In genomic region chr15:69998541-69999391, GRCh38 we compare ENCODE assay signal across 17 cellular contexts.
"Had no signal": no experiment of that assay in that cellular context is flagged by ENCODE, and none has a peak within 500 bp of the region (broad histone marks: within the 10 kb centered on the region; RNA-seq: fewer than 3 reads in every experiment).

No MANE protein-coding gene starts in this region.

- H3K4me3 Mint-ChIP-seq: activated CD8-positive, alpha-beta T cell treated with anti-CD3 and anti-CD28 coated beads, Interleukin-2, amount 10 ng/mL, durations not matched to agents 7 days and 5 days; activated naive CD4-positive, alpha-beta T cell treated with anti-CD3 and anti-CD28 coated beads, Interleukin-2, amount 50 U/mL, for 24 hours; activated T-helper 1 cell treated with anti-CD3 and anti-CD28 coated beads, Interleukin-12 subunit alpha, Interleukin-12 subunit beta, Interleukin-2, Interleukin-4 antibody, amounts not matched to agents 30 ng/mL and 10 ng/mL and 1 ng/mL, durations not matched to agents 14 hours and 24 hours and 36 hours; T-helper 17 cell had no signal

- H3K27ac Mint-ChIP-seq: activated CD8-positive, alpha-beta T cell treated with anti-CD3 and anti-CD28 coated beads, Interleukin-2, amount 10 ng/mL, durations not matched to agents 7 days and 5 days; activated T-helper 1 cell treated with anti-CD3 and anti-CD28 coated beads, Interleukin-12 subunit alpha, Interleukin-12 subunit beta, Interleukin-2, Interleukin-4 antibody, amounts not matched to agents 30 ng/mL and 10 ng/mL and 1 ng/mL, durations not matched to agents 14 hours and 24 hours and 36 hours; T-helper 17 cell had no signal

- H3K27me3 ChIP-seq: breast epithelium, MG63 had no signal

- H3K4me1 Mint-ChIP-seq: activated naive CD4-positive, alpha-beta T cell treated with anti-CD3 and anti-CD28 coated beads, Interleukin-2, amount 50 U/mL, for 24 hours had no signal

- H3K36me3 Mint-ChIP-seq: activated naive CD4-positive, alpha-beta T cell treated with anti-CD3 and anti-CD28 coated beads, Interleukin-2, amount 50 U/mL, for 24 hours had no signal

- H3K27me3 Mint-ChIP-seq: activated naive CD4-positive, alpha-beta T cell treated with anti-CD3 and anti-CD28 coated beads, Interleukin-2, amount 50 U/mL, for 24 hours had no signal

- H3K4me3 ChIP-seq: breast epithelium, MG63 had no signal

- DNase-seq: activated CD4-positive, alpha-beta T cell treated with anti-CD3 and anti-CD28 coated beads for 48 hours; activated CD4-positive, alpha-beta T cell treated with anti-CD3 and anti-CD28 coated beads, Interleukin-2, amount 50 U/mL, for 4 hours; activated CD4-positive, CD25-positive, alpha-beta regulatory T cell treated with anti-CD3 and anti-CD28 coated beads, Interleukin-2, amount 50 U/mL, for 72 hours; activated CD8-positive, alpha-beta memory T cell treated with anti-CD3 and anti-CD28 coated beads, Interleukin-2, amount 50 U/mL, for 48 hours; activated CD8-positive, alpha-beta T cell treated with anti-CD3 and anti-CD28 coated beads, Interleukin-2, amount 10 ng/mL, durations not matched to agents 7 days and 5 days; activated effector memory CD4-positive, alpha-beta T cell treated with Interleukin-2 at 50 U/mL for 16 hours; activated naive CD4-positive, alpha-beta T cell; activated T-cell treated with anti-CD3 and anti-CD28 coated beads, Interleukin-2, amount 50 U/mL, for 1 hour; NCI-H1417 treated with DMSO at 0.1 percent for 48 hours; NCI-H1694; SIG-M5; T-helper 17 cell; T-helper 9 cell had no signal

- H3K9me3 ChIP-seq: MG63 had no signal

- H3K9me3 Mint-ChIP-seq: activated naive CD4-positive, alpha-beta T cell treated with anti-CD3 and anti-CD28 coated beads, Interleukin-2, amount 50 U/mL, for 24 hours had no signal

- H3K36me3 ChIP-seq: breast epithelium, MG63 had no signal

- H3K4me1 ChIP-seq: breast epithelium had no signal
